8 cellular contexts compared by ENCODE assay signal in genomic region chr2:87469180-87470151, GRCh38.
DNase-seq lines count a peak whose midpoint lies in the region; ATAC-seq and TF ChIP-seq lines count a peak whose summit lies in the region.
"Not testable (repeated sequence)": the region's sequence is repeated elsewhere in the genome, so short reads cannot be mapped to it uniquely, and the experiment has no call there.

No MANE protein-coding gene starts in this region.

- TF ChIP-seq POLR2A in transverse colon (IDR thresholded peaks at IDR 0.05), result not testable (repeated sequence)

- not testable (repeated sequence) for TF ChIP-seq EP300 in transverse colon (IDR thresholded peaks at IDR 0.05; ENCODE audit: low read depth)

- H3K4me3 ChIP-seq in fibroblast of the aortic adventitia (ENCODE audit: low read depth, low read length); osteoblast (ENCODE audit: insufficient read depth, low read length); transverse colon: not testable (repeated sequence)

- H3K4me2 ChIP-seq in osteoblast (ENCODE audit: insufficient read depth, low read length), result peak overlapping the region; percentile 45

- not testable (repeated sequence) for H2AFZ ChIP-seq in osteoblast (ENCODE audit: low read length)

- intact Hi-C loops in transverse colon (cut with DNase I; ENCODE audit: low total_unique reads), result not testable (repeated sequence)

- not testable (repeated sequence) for H3K9me3 ChIP-seq in osteoblast (ENCODE audit: low read depth, low read length); transverse colon

- TF ChIP-seq CTCF in GM13976 (IDR thresholded peaks at IDR 0.05; ENCODE audit: borderline replicate concordance, control extremely low read depth, extremely low read depth, insufficient read depth, missing control alignments); fibroblast of the aortic adventitia (IDR thresholded peaks at IDR 0.05; ENCODE audit: insufficient read depth, low read length); osteoblast (IDR thresholded peaks at IDR 0.05; ENCODE audit: extremely low read depth, low read depth, low read length); transverse colon (IDR thresholded peaks at IDR 0.05): not testable (repeated sequence)

- ATAC-seq in GM21717 (IDR thresholded peaks at IDR 0.05; ENCODE audit: unreplicated experiment), result peak; percentile 45
- ATAC-seq in HG03159 (IDR thresholded peaks at IDR 0.05; ENCODE audit: unreplicated experiment), result peak; percentile 35
- ATAC-seq in SK-N-SH treated with all-trans-retinoic acid at 6 μM for 48 hours, result peak; percentile 12; the same call in 2 of the 3 replicates

- 40 to 66% methylated on average over 1 to 15 of the region's 19 CpGs for WGBS in transverse colon (ENCODE audit: low coverage in 1 of 2), 2 donors

- H3K27me3 ChIP-seq in osteoblast (ENCODE audit: insufficient read depth, low read length); transverse colon: not testable (repeated sequence)

- not testable (repeated sequence) for H3K4me1 ChIP-seq in osteoblast (ENCODE audit: insufficient read depth, low read length); transverse colon

- H3K79me2 ChIP-seq in osteoblast (ENCODE audit: insufficient read depth, low read length), result peaks cover 75% of the 10 kb centered on the region

- in situ Hi-C loops in GM13976 (cut with MboI; ENCODE audit: low sequenced_read_pairs, unreplicated experiment); transverse colon (cut with MboI; ENCODE audit: low pct_ligation_motif_present in 1 of 4, low pct_unique_long_range_greater_than_20kb in 1 of 4, low sequenced_read_pairs in 3 of 4): not testable (repeated sequence)

- peak; percentile 10 for DNase-seq in GM13976 (ENCODE audit: low spot score)
- DNase-seq in activated effector memory CD4-positive, alpha-beta T cell treated with anti-CD3 and anti-CD28 coated beads, Interleukin-2, amount 50 U/mL, for 16 hours, result peak; percentile 77
- DNase-seq in fibroblast of the aortic adventitia (ENCODE audit: low read depth), result peak; percentile 17
- not testable (repeated sequence) for DNase-seq in osteoblast (ENCODE audit: insufficient read length, low spot score, missing footprints)
- peak; percentile 61 for DNase-seq in transverse colon

- H4K20me1 ChIP-seq in osteoblast (ENCODE audit: insufficient read depth, low read length), result not testable (repeated sequence)

- not testable (repeated sequence) for H3K36me3 ChIP-seq in osteoblast (ENCODE audit: insufficient read depth, low read length); transverse colon

- H3K27ac ChIP-seq in osteoblast (ENCODE audit: low read depth, low read length) (peak overlapping the region; percentile 70), transverse colon (peak overlapping the region; percentile 35 to 44 (median 42))
